In genomic region chr6:111692327-111693164, GRCh38 we compare ENCODE assay signal across 11 cellular contexts.
DNase-seq lines count a peak whose midpoint lies in the region; ATAC-seq lines count a peak whose summit lies in the region.
"Had no signal": no experiment of that assay in that cellular context is flagged by ENCODE, and none has a peak within 500 bp of the region (broad histone marks: within the 10 kb centered on the region; RNA-seq: fewer than 3 reads in every experiment).

No MANE protein-coding gene starts in this region.

- no CpG with 5 or more reads among the region's 17 CpGs for WGBS in mesendoderm (ENCODE audit: extremely low coverage, insufficient coverage, low lambda C conversion rate)

- no peaks in the 10 kb centered on the region for H3K27me3 ChIP-seq in mesendoderm (ENCODE audit: insufficient read depth, low read length, poor library complexity)

- H3K36me3 ChIP-seq in mesendoderm (ENCODE audit: control insufficient read depth, insufficient read depth, low read length): peaks cover 3% of the 10 kb centered on the region
- H3K36me3 ChIP-seq: thoracic aorta had no signal

- H3K79me2 ChIP-seq in mesendoderm (ENCODE audit: control insufficient read depth, insufficient read depth, low read length): no peaks in the 10 kb centered on the region

- H2BK5ac ChIP-seq in mesendoderm (ENCODE audit: low read length): no peak overlapping the region

- H2BK15ac ChIP-seq in mesendoderm (replicated peaks; ENCODE audit: low read depth): no peak overlapping the region

- peak overlapping the region; percentile 68 for H3K27ac ChIP-seq in angular gyrus (ENCODE audit: low read depth, low read length)
- peak overlapping the region; percentile 5 for H3K27ac ChIP-seq in substantia nigra (ENCODE audit: low read depth, low read length, poor library complexity, severe bottlenecking)
- H3K27ac ChIP-seq in mesendoderm (ENCODE audit: low read depth, low read length): no peak overlapping the region
- H3K27ac ChIP-seq: KMS-11, thoracic aorta had no signal

- H2BK120ac ChIP-seq in mesendoderm (ENCODE audit: low read depth, low read length): no peak overlapping the region

- no peaks in the 10 kb centered on the region for H3K9me3 Mint-ChIP-seq in activated CD4-positive, alpha-beta T cell treated with anti-CD3 and anti-CD28 coated beads, Interleukin-2, amount 10 ng/mL, durations not matched to agents 24 days and 14 days

- no peak overlapping the region for H4K5ac ChIP-seq in mesendoderm (ENCODE audit: low read length)

- H4K8ac ChIP-seq in mesendoderm (ENCODE audit: low read depth, low read length): no peak overlapping the region

- H3K4me1 ChIP-seq in mesendoderm (ENCODE audit: control insufficient read depth, low read depth, low read length): no peaks in the 10 kb centered on the region

- no peak for DNase-seq in activated CD4-positive, alpha-beta T cell treated with anti-CD3 and anti-CD28 coated beads, Interleukin-2, amount 10 ng/mL, durations not matched to agents 24 days and 14 days
- DNase-seq in activated CD4-positive, alpha-beta T cell treated with anti-CD3 and anti-CD28 coated beads for 1 hour: no peak
- DNase-seq in left lobe of liver (ENCODE audit: low spot score) (peak; percentile 89), substantia nigra (lab: John Stamatoyannopoulos, UW) (peak in 12 of 49 donors; percentile 20 to 79 (median 30)), NCI-H2029 (lab: John Stamatoyannopoulos, UW) (no peak), mesendoderm (no peak)
- DNase-seq: SHP77 had no signal

- H3K4me2 ChIP-seq in mesendoderm (ENCODE audit: low read length): no peak overlapping the region
- H3K4me2 ChIP-seq: KMS-11 had no signal

- no peaks in the 10 kb centered on the region for H3K27me3 Mint-ChIP-seq in activated CD4-positive, alpha-beta T cell treated with anti-CD3 and anti-CD28 coated beads, Interleukin-2, amount 10 ng/mL, durations not matched to agents 24 days and 14 days

- H3K23ac ChIP-seq in mesendoderm (ENCODE audit: low read length): no peak overlapping the region

- intact Hi-C loops in activated CD4-positive, alpha-beta T cell treated with anti-CD3 and anti-CD28 coated beads, Interleukin-2, amount 10 ng/mL, durations not matched to agents 24 days and 14 days (cut with micrococcal nuclease): no loop called here

- no peak overlapping the region for H3K56ac ChIP-seq in mesendoderm (ENCODE audit: low read length)

- peak overlapping the region; percentile 72 for H3K27ac Mint-ChIP-seq in activated CD4-positive, alpha-beta T cell treated with anti-CD3 and anti-CD28 coated beads, Interleukin-2, amount 10 ng/mL, durations not matched to agents 24 days and 14 days

- H3K79me1 ChIP-seq in mesendoderm (ENCODE audit: low read length): no peaks in the 10 kb centered on the region

- H3K4me3 Mint-ChIP-seq in activated CD4-positive, alpha-beta T cell treated with anti-CD3 and anti-CD28 coated beads, Interleukin-2, amount 10 ng/mL, durations not matched to agents 24 days and 14 days: no peak overlapping the region

- H3K4me1 Mint-ChIP-seq in activated CD4-positive, alpha-beta T cell treated with anti-CD3 and anti-CD28 coated beads, Interleukin-2, amount 10 ng/mL, durations not matched to agents 24 days and 14 days: peaks cover 22% of the 10 kb centered on the region

- no peak overlapping the region for H3K4ac ChIP-seq in mesendoderm (ENCODE audit: low read depth, low read length)

- H3K9ac ChIP-seq in mesendoderm (ENCODE audit: low read length): no peak overlapping the region
- H3K9ac ChIP-seq: KMS-11 had no signal

- no peak overlapping the region for H3K18ac ChIP-seq in mesendoderm (ENCODE audit: low read length)

- H3K36me3 Mint-ChIP-seq in activated CD4-positive, alpha-beta T cell treated with anti-CD3 and anti-CD28 coated beads, Interleukin-2, amount 10 ng/mL, durations not matched to agents 24 days and 14 days (ENCODE audit: low read depth): peaks cover 87% of the 10 kb centered on the region

- ATAC-seq in left lobe of liver: peak; percentile 86
- no peak for ATAC-seq in HG03439 (IDR thresholded peaks at IDR 0.05; ENCODE audit: unreplicated experiment)

- H3K4me3 ChIP-seq in mesendoderm (ENCODE audit: low read length): no peak overlapping the region
- H3K4me3 ChIP-seq: thoracic aorta had no signal

- no peak overlapping the region for H2AK5ac ChIP-seq in mesendoderm (ENCODE audit: low read length)
